In genomic region chr11:45859661-45860140, GRCh38 we compare ENCODE assay signal across 1 cellular context.
A peak's percentile ranks its signal among the peaks of the same experiment; 100 is the strongest.
TF ChIP-seq lines count a peak whose summit lies in the region.

No MANE protein-coding gene starts in this region.

TF ChIP-seq in SK-N-SH treated with all-trans-retinoic acid at 6 μM for 48 hours, 23 proteins besides CTCF, POLR2A, EP300 and RAD21 (continued from another document):
- TF ChIP-seq POU6F1 (CRISPR knock-in tag; IDR thresholded peaks at IDR 0.05; ENCODE audit: borderline replicate concordance, low read depth) (no peak), OSR1 (CRISPR knock-in tag; IDR thresholded peaks at IDR 0.05) (no peak), TSHZ2 (CRISPR knock-in tag; IDR thresholded peaks at IDR 0.05) (0 out of 2 replicates have a peak, but pooled peaks have one; percentile 41), ESRRG (CRISPR knock-in tag; IDR thresholded peaks at IDR 0.05) (no peak), CSRNP3 (CRISPR knock-in tag; IDR thresholded peaks at IDR 0.05) (no peak), GLIS3 (CRISPR knock-in tag; IDR thresholded peaks at IDR 0.05) (no peak), BACH2 (CRISPR knock-in tag; IDR thresholded peaks at IDR 0.05; ENCODE audit: borderline replicate concordance) (no peak), ZFP3 (CRISPR knock-in tag; IDR thresholded peaks at IDR 0.05) (no peak), ZNF565 (CRISPR knock-in tag; conservative IDR thresholded peaks at IDR 0.05; ENCODE audit: low read depth) (no peak), ARNTL (CRISPR knock-in tag; IDR thresholded peaks at IDR 0.05; ENCODE audit: borderline replicate concordance, low read depth) (peak; percentile 99)
